Comparison of ENCODE assay signal across 8 cellular contexts in the genomic region with DNA sequence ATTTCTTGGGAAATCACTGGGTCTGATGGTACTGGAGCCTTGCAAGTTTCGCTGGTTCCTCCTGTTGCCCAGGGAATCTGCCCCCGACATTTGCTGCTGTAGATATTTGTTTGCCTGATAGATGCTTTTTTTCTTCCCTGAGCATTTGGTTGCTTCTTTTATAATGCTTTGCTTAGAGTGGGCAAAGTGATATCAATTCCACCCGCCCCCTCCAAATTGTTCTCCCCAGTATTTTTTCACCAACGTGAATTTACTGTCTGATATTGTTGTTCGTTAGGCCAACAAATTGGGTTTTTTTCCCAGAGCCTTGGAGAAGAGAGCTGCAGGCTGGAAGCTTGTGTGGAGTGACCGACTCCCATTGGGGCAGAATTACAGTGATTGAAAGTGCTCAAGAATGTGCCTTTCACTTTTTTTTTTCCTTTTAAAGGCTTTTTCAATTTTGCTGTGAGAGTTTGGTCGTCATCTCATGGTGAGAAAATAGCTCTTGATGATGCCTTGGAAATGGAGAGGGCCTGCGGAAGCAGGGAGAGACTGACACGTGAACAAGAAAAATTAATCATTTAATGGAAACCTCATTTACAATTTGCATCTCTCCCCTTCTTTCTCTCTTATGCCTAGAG. TPM values are rescaled to one million over a fixed set of nuclear protein-coding genes. Genes with fewer than 3 reads are reported as not detected.
DNase-seq lines count a peak whose midpoint lies in the region; ATAC-seq and TF ChIP-seq lines count a peak whose summit lies in the region.

No MANE protein-coding gene starts in this region.

- no peak for TF ChIP-seq POLR2A in right lobe of liver (IDR thresholded peaks at IDR 0.05)
- no peak for TF ChIP-seq POLR2A in transverse colon (IDR thresholded peaks at IDR 0.05)
- TF ChIP-seq POLR2A in erythroblast (IDR thresholded peaks at IDR 0.05; ENCODE audit: low read length), result no peak

- in situ Hi-C loops in transverse colon (cut with MboI; ENCODE audit: low pct_ligation_motif_present in 1 of 4, low pct_unique_long_range_greater_than_20kb in 1 of 4, low sequenced_read_pairs in 3 of 4), result loop anchor here in 1 of 4 donors (10.0 kb wide), 2 partner anchors 205 to 235 kb away; no protein-coding TSS in a partner anchor

- peaks cover 4 to 5% of the 10 kb centered on the region in 2 donors for H3K36me3 Mint-ChIP-seq in activated T-cell treated with anti-CD3 and anti-CD28 coated beads, Interleukin-2, amount 50 U/mL, for 72 hours (ENCODE audit: insufficient read depth in 2 of 2)
- peaks cover 14 to 16% of the 10 kb centered on the region in 2 donors for H3K36me3 Mint-ChIP-seq in activated naive CD4-positive, alpha-beta T cell treated with anti-CD3 and anti-CD28 coated beads, Interleukin-2, amount 50 U/mL, for 72 hours

- TF ChIP-seq CTCF in right lobe of liver (IDR thresholded peaks at IDR 0.05) (no peak), transverse colon (IDR thresholded peaks at IDR 0.05) (peak in 1 of 5 experiments; percentile 1)

- H3K27me3 Mint-ChIP-seq in activated T-cell treated with anti-CD3 and anti-CD28 coated beads, Interleukin-2, amount 50 U/mL, for 72 hours (ENCODE audit: low read depth), result no peaks in the 10 kb centered on the region

- H3K4me3 ChIP-seq in right lobe of liver (peak overlapping the region; percentile 21 to 84 (median 61)), transverse colon (peak overlapping the region in 3 of 4 donors; percentile 21 to 95 (median 73))

- H3K27ac Mint-ChIP-seq in activated T-cell treated with anti-CD3 and anti-CD28 coated beads, Interleukin-2, amount 50 U/mL, for 72 hours, result no peak overlapping the region
- H3K27ac Mint-ChIP-seq in activated naive CD4-positive, alpha-beta T cell treated with anti-CD3 and anti-CD28 coated beads, Interleukin-2, amount 50 U/mL, for 72 hours, result peak overlapping the region; percentile 90 to 92

- TF ChIP-seq EP300 in transverse colon (IDR thresholded peaks at IDR 0.05; ENCODE audit: low read depth), result no peak

- H3K4me3 Mint-ChIP-seq in activated T-cell treated with anti-CD3 and anti-CD28 coated beads, Interleukin-2, amount 50 U/mL, for 72 hours, result peak overlapping the region; percentile 98

- intact Hi-C loops in right lobe of liver (cut with DNase I), result loop anchor here in 1 of 2 donors (10.0 kb wide), 1 partner anchor 205 kb away; no protein-coding TSS in a partner anchor
- intact Hi-C loops in transverse colon (cut with DNase I; ENCODE audit: low total_unique reads), result loop anchor here (5.0 kb wide), 3 partner anchors 42 to 212 kb away; no protein-coding TSS in a partner anchor

- no peaks in the 10 kb centered on the region for H3K36me3 ChIP-seq in right lobe of liver
- H3K36me3 ChIP-seq in transverse colon, result no peaks in the 10 kb centered on the region

- no peak for DNase-seq in activated T-cell treated with anti-CD3 and anti-CD28 coated beads, Interleukin-2, amount 50 U/mL, for 72 hours
- no peak for DNase-seq in activated T-cell treated with anti-CD3 and anti-CD28 coated beads, Interleukin-2, amount 50 U/mL, for 1 hour
- DNase-seq in activated naive CD4-positive, alpha-beta T cell treated with anti-CD3 and anti-CD28 coated beads, Interleukin-2, amount 50 U/mL, for 72 hours (ENCODE audit: low spot score in 2 of 2), result peak in 1 of 2 donors; percentile 54
- DNase-seq in right lobe of liver (no peak), transverse colon (no peak), erythroblast (lab: John Stamatoyannopoulos, UW) (no peak), foreskin melanocyte (no peak)

- H3K9me3 Mint-ChIP-seq in activated T-cell treated with anti-CD3 and anti-CD28 coated beads, Interleukin-2, amount 50 U/mL, for 72 hours, result no peaks in the 10 kb centered on the region
- no peaks in the 10 kb centered on the region for H3K9me3 Mint-ChIP-seq in activated naive CD4-positive, alpha-beta T cell treated with anti-CD3 and anti-CD28 coated beads, Interleukin-2, amount 50 U/mL, for 72 hours

- WGBS in right lobe of liver (ENCODE audit: insufficient coverage, low coverage, low lambda C conversion rate, missing lambda C conversion rate), result 50% methylated on average over 9 of the region's 9 CpGs
- WGBS in transverse colon (ENCODE audit: low coverage in 1 of 2), 2 donors, result 42 to 46% methylated on average over 8 to 9 of the region's 9 CpGs

- ATAC-seq in activated T-cell treated with anti-CD3 and anti-CD28 coated beads, Interleukin-2, amount 50 U/mL, for 72 hours (replicated peaks in 1 of 2), result no peak
- no peak for ATAC-seq in activated naive CD4-positive, alpha-beta T cell treated with anti-CD3 and anti-CD28 coated beads, Interleukin-2, amount 50 U/mL, for 72 hours
- ATAC-seq in right lobe of liver (no peak), GM19463 (IDR thresholded peaks at IDR 0.05; ENCODE audit: unreplicated experiment) (no peak)

- peaks cover 0 to 9% (median 3%) of the 10 kb centered on the region in 4 donors for H3K4me1 ChIP-seq in right lobe of liver
- H3K4me1 ChIP-seq in transverse colon, result peaks cover 11 to 66% (median 39%) of the 10 kb centered on the region in 4 donors

- no peaks in the 10 kb centered on the region for H3K27me3 ChIP-seq in right lobe of liver
- peaks cover 9% of the 10 kb centered on the region for H3K27me3 ChIP-seq in transverse colon

- H3K27ac ChIP-seq in right lobe of liver (peak overlapping the region; percentile 0 to 97 (median 75)), transverse colon (peak overlapping the region; percentile 99 to 100 (median 100))

- H3K9me3 ChIP-seq in right lobe of liver (no peaks in the 10 kb centered on the region), transverse colon (no peaks in the 10 kb centered on the region)

- peaks cover 70% of the 10 kb centered on the region for H3K4me1 Mint-ChIP-seq in activated T-cell treated with anti-CD3 and anti-CD28 coated beads, Interleukin-2, amount 50 U/mL, for 72 hours (ENCODE audit: low read depth)

RNA-seq across cellular contexts. Expression of gene GRK5, which starts 2.5 kb away (rescaled TPM):
- 10 to 100 TPM; 24.8 to 28.1 TPM for total RNA-seq in activated T-cell treated with anti-CD3 and anti-CD28 coated beads, Interleukin-2, amount 50 U/mL, for 72 hours
- 10 to 100 TPM; 21.2 to 34.5 TPM for total RNA-seq in activated naive CD4-positive, alpha-beta T cell treated with anti-CD3 and anti-CD28 coated beads, Interleukin-2, amount 50 U/mL, for 72 hours
- 10 to 100 TPM in 1 of 6 experiments, 1 to 10 TPM in 5; 5.9 to 11.5 (median 7.9) TPM for total RNA-seq in right lobe of liver
- total RNA-seq in transverse colon, result 100 to 1,000 TPM in 1 of 4 donors, 10 to 100 TPM in 1, 1 to 10 TPM in 2; 6.0 to 111 (median 9.5) TPM

RNA-seq across cellular contexts. Expression of gene PRDX3, which starts 31.2 kb away (rescaled TPM):
- 100 to 1,000 TPM; 125 to 134 TPM for total RNA-seq in activated T-cell treated with anti-CD3 and anti-CD28 coated beads, Interleukin-2, amount 50 U/mL, for 72 hours
- 100 to 1,000 TPM; 222 to 246 TPM for total RNA-seq in activated naive CD4-positive, alpha-beta T cell treated with anti-CD3 and anti-CD28 coated beads, Interleukin-2, amount 50 U/mL, for 72 hours
- total RNA-seq in right lobe of liver, result 100 to 1,000 TPM; 171 to 235 (median 194) TPM
- 100 to 1,000 TPM in 2 of 4 donors, 10 to 100 TPM in 2; 24.7 to 141 (median 78.9) TPM for total RNA-seq in transverse colon

RNA-seq across cellular contexts. Expression of gene SFXN4, which starts 44.3 kb away (rescaled TPM):
- 10 to 100 TPM; 31.0 to 35.1 TPM for total RNA-seq in activated T-cell treated with anti-CD3 and anti-CD28 coated beads, Interleukin-2, amount 50 U/mL, for 72 hours
- 10 to 100 TPM; 36.4 to 40.2 TPM for total RNA-seq in activated naive CD4-positive, alpha-beta T cell treated with anti-CD3 and anti-CD28 coated beads, Interleukin-2, amount 50 U/mL, for 72 hours
- total RNA-seq in right lobe of liver (100 to 1,000 TPM in 1 of 6 experiments, 10 to 100 TPM in 5; 16.0 to 152 (median 23.8) TPM), transverse colon (10 to 100 TPM; 15.0 to 61.3 (median 27.7) TPM)
